ENCODE assay signal across 8 cellular contexts in the genomic region with DNA sequence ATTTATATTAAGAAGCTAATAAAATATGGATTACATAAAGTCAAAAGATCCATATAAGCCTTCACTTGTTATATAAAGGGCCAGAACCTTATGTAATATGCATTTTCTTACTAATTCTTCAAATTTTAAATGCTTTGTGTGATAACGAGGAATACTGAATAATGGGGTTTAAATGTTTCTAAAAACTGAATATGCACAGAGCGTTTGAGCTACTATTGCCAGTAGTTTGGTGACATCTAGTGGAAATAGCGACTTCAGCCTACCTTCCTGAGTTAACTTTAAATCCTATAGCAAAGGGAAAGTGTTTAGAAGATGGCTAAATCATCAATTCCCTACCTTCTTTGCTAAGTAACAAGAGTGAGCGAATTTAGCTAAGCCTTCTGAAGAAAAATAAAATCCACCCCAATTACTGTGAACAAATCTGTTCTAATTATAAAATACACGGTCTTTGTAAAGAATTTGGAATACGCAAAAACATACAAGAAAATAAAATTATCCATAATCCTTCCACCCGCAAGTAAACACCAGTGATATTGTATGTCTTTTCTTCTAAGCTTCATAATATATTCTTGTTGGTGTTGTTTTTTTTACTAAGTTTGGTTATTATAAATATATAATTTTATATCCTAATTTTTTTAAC.
DNase-seq lines count a peak whose midpoint lies in the region; ATAC-seq and TF ChIP-seq lines count a peak whose summit lies in the region.

No MANE protein-coding gene starts in this region.

- H3K9me3 Mint-ChIP-seq in osteocyte (ENCODE audit: unreplicated experiment) = no peaks in the 10 kb centered on the region

- H3K36me3 ChIP-seq in left ventricle myocardium inferior = no peaks in the 10 kb centered on the region

- H3K27ac Mint-ChIP-seq in osteocyte (ENCODE audit: unreplicated experiment) = no peak overlapping the region

- H3K36me3 Mint-ChIP-seq in osteocyte (ENCODE audit: unreplicated experiment) = no peaks in the 10 kb centered on the region

- DNase-seq in left ventricle myocardium inferior (no peak), left ventricle myocardium superior (no peak), NCI-H2171 (lab: John Stamatoyannopoulos, UW) (peak; percentile 17), cerebellar cortex (ENCODE audit: low spot score) (peak; percentile 23), osteocyte (ENCODE audit: extremely low spot score, unreplicated experiment) (no peak)
- DNase-seq in stimulated activated CD8-positive, alpha-beta memory T cell treated with anti-CD3 and anti-CD28 coated beads, Interleukin-4, amount 100 ng/mL, for 48 hours = no peak

- H3K4me3 ChIP-seq in left ventricle myocardium inferior = no peak overlapping the region

- H3K4me3 Mint-ChIP-seq in osteocyte (ENCODE audit: unreplicated experiment) = no peak overlapping the region

- no peaks in the 10 kb centered on the region for H3K9me3 ChIP-seq in left ventricle myocardium inferior (replicated peaks)

- peaks cover 25% of the 10 kb centered on the region for H3K27me3 Mint-ChIP-seq in osteocyte (ENCODE audit: unreplicated experiment)

- H3K4me1 Mint-ChIP-seq in osteocyte (ENCODE audit: unreplicated experiment) = no peaks in the 10 kb centered on the region

- TF ChIP-seq CTCF in left ventricle myocardium inferior (IDR thresholded peaks at IDR 0.05; ENCODE audit: borderline replicate concordance) (peak; percentile 63), osteocyte (IDR thresholded peaks at IDR 0.05) (peak; percentile 48)

- no peaks in the 10 kb centered on the region for H3K4me1 ChIP-seq in left ventricle myocardium inferior

- intact Hi-C loops in left ventricle myocardium inferior (cut with micrococcal nuclease) (no loop called here), left ventricle myocardium superior (cut with micrococcal nuclease) (no loop called here)

- no peak for ATAC-seq in left ventricle myocardium superior
- ATAC-seq in GM21381 (IDR thresholded peaks at IDR 0.05; ENCODE audit: unreplicated experiment) = no peak
- ATAC-seq in GM18511 (IDR thresholded peaks at IDR 0.05; ENCODE audit: unreplicated experiment) = no peak

- peaks cover 5% of the 10 kb centered on the region for H3K27me3 ChIP-seq in left ventricle myocardium inferior (ENCODE audit: low read depth)

- H3K27ac ChIP-seq in left ventricle myocardium inferior (replicated peaks) = no peak overlapping the region

Comparison
In these comparisons a context has a peak if more than half of its experiments do, and no peak if none do; other contexts are left out.
1. DNase-seq: peak in NCI-H2171 (single experiment) and cerebellar cortex (single experiment); none in left ventricle myocardium inferior (single experiment), left ventricle myocardium superior (single experiment), osteocyte (single experiment) and stimulated activated CD8-positive, alpha-beta memory T cell treated with anti-CD3 and anti-CD28 coated beads, Interleukin-4, amount 100 ng/mL, for 48 hours (single experiment).